ENCODE assay signal across 1 cellular context in the genomic region with DNA sequence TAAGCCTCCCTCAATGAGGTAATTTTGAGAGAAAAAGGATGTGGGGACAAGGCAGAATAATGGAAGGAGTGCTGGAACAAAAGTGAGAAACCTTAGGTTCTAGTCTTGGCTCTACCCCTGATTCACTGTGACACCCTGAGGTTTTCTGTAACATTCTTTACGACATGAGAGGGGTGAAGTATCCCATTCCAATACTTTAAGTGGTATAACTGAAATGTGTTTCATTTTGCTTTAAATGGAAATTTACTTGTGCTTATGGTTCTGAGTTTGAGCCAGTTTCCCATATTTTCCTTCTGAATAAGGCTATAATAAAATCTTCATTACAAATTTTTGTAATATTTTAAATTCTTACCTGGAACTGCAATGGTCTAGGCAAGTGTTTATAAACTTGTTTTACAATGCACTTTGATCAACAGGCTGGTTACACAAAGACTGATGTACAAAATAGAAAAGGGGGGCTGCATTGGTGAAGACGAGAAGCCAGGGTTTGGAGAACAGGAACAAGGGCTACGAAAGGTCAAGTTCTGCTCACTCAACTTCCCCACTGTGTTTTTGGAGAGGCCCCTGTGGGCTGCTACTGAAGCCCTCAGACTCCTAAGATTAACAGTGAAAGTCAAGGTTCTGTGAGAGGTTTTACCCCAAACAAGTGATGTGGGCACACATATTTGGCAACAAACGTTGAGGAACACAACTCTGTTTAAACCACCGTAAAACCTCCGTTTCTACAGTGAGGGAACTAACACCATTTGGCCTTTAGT.
TF ChIP-seq lines count a peak whose summit lies in the region.

No MANE protein-coding gene starts in this region.

TF ChIP-seq in SK-N-SH treated with all-trans-retinoic acid at 6 μM for 48 hours, 23 proteins besides CTCF, POLR2A, EP300 and RAD21 (continued from another document):
- TF ChIP-seq, protein P1, sequence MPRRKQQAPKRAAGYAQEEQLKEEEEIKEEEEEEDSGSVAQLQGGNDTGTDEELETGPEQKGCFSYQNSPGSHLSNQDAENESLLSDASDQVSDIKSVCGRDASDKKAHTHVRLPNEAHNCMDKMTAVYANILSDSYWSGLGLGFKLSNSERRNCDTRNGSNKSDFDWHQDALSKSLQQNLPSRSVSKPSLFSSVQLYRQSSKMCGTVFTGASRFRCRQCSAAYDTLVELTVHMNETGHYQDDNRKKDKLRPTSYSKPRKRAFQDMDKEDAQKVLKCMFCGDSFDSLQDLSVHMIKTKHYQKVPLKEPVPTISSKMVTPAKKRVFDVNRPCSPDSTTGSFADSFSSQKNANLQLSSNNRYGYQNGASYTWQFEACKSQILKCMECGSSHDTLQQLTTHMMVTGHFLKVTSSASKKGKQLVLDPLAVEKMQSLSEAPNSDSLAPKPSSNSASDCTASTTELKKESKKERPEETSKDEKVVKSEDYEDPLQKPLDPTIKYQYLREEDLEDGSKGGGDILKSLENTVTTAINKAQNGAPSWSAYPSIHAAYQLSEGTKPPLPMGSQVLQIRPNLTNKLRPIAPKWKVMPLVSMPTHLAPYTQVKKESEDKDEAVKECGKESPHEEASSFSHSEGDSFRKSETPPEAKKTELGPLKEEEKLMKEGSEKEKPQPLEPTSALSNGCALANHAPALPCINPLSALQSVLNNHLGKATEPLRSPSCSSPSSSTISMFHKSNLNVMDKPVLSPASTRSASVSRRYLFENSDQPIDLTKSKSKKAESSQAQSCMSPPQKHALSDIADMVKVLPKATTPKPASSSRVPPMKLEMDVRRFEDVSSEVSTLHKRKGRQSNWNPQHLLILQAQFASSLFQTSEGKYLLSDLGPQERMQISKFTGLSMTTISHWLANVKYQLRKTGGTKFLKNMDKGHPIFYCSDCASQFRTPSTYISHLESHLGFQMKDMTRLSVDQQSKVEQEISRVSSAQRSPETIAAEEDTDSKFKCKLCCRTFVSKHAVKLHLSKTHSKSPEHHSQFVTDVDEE (CRISPR knock-in tag; IDR thresholded peaks at IDR 0.05): no peak
- TF ChIP-seq ZFP30 (CRISPR knock-in tag; IDR thresholded peaks at IDR 0.05): no peak
- TF ChIP-seq ESRRG (CRISPR knock-in tag; IDR thresholded peaks at IDR 0.05): no peak
- TF ChIP-seq RARB (CRISPR knock-in tag; IDR thresholded peaks at IDR 0.05): no peak
- TF ChIP-seq, protein P2, sequence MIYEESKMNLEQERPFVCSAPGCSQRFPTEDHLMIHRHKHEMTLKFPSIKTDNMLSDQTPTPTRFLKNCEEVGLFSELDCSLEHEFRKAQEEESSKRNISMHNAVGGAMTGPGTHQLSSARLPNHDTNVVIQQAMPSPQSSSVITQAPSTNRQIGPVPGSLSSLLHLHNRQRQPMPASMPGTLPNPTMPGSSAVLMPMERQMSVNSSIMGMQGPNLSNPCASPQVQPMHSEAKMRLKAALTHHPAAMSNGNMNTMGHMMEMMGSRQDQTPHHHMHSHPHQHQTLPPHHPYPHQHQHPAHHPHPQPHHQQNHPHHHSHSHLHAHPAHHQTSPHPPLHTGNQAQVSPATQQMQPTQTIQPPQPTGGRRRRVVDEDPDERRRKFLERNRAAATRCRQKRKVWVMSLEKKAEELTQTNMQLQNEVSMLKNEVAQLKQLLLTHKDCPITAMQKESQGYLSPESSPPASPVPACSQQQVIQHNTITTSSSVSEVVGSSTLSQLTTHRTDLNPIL (CRISPR knock-in tag; IDR thresholded peaks at IDR 0.05; ENCODE audit: low read depth): no peak
- no peak for TF ChIP-seq ZNF70 (CRISPR knock-in tag; IDR thresholded peaks at IDR 0.05)
- no peak for TF ChIP-seq CSDC2 (CRISPR knock-in tag; IDR thresholded peaks at IDR 0.05)
- TF ChIP-seq ARNTL (CRISPR knock-in tag; IDR thresholded peaks at IDR 0.05; ENCODE audit: borderline replicate concordance, low read depth): no peak
- TF ChIP-seq, protein P3, sequence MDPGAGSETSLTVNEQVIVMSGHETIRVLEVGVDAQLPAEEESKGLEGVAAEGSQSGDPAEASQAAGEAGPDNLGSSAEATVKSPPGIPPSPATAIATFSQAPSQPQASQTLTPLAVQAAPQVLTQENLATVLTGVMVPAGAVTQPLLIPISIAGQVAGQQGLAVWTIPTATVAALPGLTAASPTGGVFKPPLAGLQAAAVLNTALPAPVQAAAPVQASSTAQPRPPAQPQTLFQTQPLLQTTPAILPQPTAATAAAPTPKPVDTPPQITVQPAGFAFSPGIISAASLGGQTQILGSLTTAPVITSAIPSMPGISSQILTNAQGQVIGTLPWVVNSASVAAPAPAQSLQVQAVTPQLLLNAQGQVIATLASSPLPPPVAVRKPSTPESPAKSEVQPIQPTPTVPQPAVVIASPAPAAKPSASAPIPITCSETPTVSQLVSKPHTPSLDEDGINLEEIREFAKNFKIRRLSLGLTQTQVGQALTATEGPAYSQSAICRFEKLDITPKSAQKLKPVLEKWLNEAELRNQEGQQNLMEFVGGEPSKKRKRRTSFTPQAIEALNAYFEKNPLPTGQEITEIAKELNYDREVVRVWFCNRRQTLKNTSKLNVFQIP (CRISPR knock-in tag; IDR thresholded peaks at IDR 0.05; ENCODE audit: borderline replicate concordance, low read depth): no peak
- TF ChIP-seq ZFP3 (CRISPR knock-in tag; IDR thresholded peaks at IDR 0.05): no peak
- no peak for TF ChIP-seq ZNF8 (CRISPR knock-in tag; IDR thresholded peaks at IDR 0.05)
- TF ChIP-seq SNAI2 (CRISPR knock-in tag; IDR thresholded peaks at IDR 0.05): no peak
